12 cellular contexts compared by ENCODE assay signal in genomic region chr5:158406884-158407790, GRCh38.
DNase-seq lines count a peak whose midpoint lies in the region; ATAC-seq, FAIRE-seq and TF ChIP-seq lines count a peak whose summit lies in the region.
"Had no signal": no experiment of that assay in that cellular context is flagged by ENCODE, and none has a peak within 500 bp of the region (broad histone marks: within the 10 kb centered on the region; RNA-seq: fewer than 3 reads in every experiment).

No MANE protein-coding gene starts in this region.

- no peak overlapping the region for H3K27ac ChIP-seq in HepG2 (ENCODE audit: extremely low read length, insufficient read depth, low read length)
- H3K27ac ChIP-seq in right lobe of liver = no peak overlapping the region
- H3K27ac ChIP-seq: vagina had no signal

- no peak for TF ChIP-seq CTCF in HepG2 (CRISPR knock-in tag; IDR thresholded peaks at IDR 0.05)
- no peak for TF ChIP-seq CTCF in right lobe of liver (IDR thresholded peaks at IDR 0.05)
- TF ChIP-seq CTCF in bronchial epithelial cell (IDR thresholded peaks at IDR 0.05; ENCODE audit: insufficient read depth, low read length, severe bottlenecking) = no peak

- H3K27me3 ChIP-seq in HepG2 (ENCODE audit: control insufficient read depth in 1 of 2, insufficient read depth in 2 of 2, low read length in 2 of 2) (no peaks in the 10 kb centered on the region), right lobe of liver (no peaks in the 10 kb centered on the region), bronchial epithelial cell (ENCODE audit: control insufficient read depth, insufficient read depth, low read length) (no peaks in the 10 kb centered on the region)
- H3K27me3 ChIP-seq: BE2C, vagina had no signal

- 38% methylated on average over 4 of the region's 4 CpGs for WGBS in HepG2 (ENCODE audit: low lambda C conversion rate)
- WGBS in right lobe of liver (ENCODE audit: insufficient coverage, low coverage, low lambda C conversion rate, missing lambda C conversion rate) = 59% methylated on average over 4 of the region's 4 CpGs

- CTCF ChIA-PET in HepG2 (lab: Yijun Ruan, JAX; ENCODE audit: low intra/inter-chr PET ratio, low total read pairs) = no interaction called here

- no TSS peak for BruUV-seq in HepG2 (replicated peaks; lab: Mats Ljungman, UMichigan)

- intact Hi-C loops in HepG2 (cut with micrococcal nuclease; ENCODE audit: unreplicated experiment) = no loop called here
- intact Hi-C loops in right lobe of liver (cut with DNase I) = no loop called here
- intact Hi-C loops in posterior vena cava (cut with DNase I) = no loop called here

- H3K9me3 ChIP-seq in HepG2 (ENCODE audit: low read length) (peaks cover 34% of the 10 kb centered on the region), right lobe of liver (no peaks in the 10 kb centered on the region)
- H3K9me3 ChIP-seq: BE2C, vagina had no signal

- POLR2A ChIA-PET in HepG2 (lab: Yijun Ruan, JAX) = no interaction called here

- TF ChIP-seq RAD21 in HepG2 (CRISPR knock-in tag; IDR thresholded peaks at IDR 0.05) = no peak

- no peak for TF ChIP-seq EP300 in HepG2 (IDR thresholded peaks at IDR 0.05; ENCODE audit: low read depth in 2 of 2, low read length in 2 of 2)
- TF ChIP-seq EP300 in HepG2 (CRISPR knock-in tag; IDR thresholded peaks at IDR 0.05; ENCODE audit: borderline replicate concordance) = no peak

- ATAC-seq in HepG2 = no peak
- no peak for ATAC-seq in right lobe of liver

- in situ Hi-C loops in HepG2 (cut with HindIII; ENCODE audit: extremely low pct_ligation_motif_present, low pct_unique_long_range_greater_than_20kb) = no loop called here

- no peak overlapping the region for H3K9ac ChIP-seq in HepG2 (ENCODE audit: insufficient read depth, low read depth, low read length)

- no peak overlapping the region for H3K4me2 ChIP-seq in HepG2 (ENCODE audit: low read depth, low read length)

- H3K36me3 ChIP-seq in HepG2 (replicated peaks in 1 of 2; ENCODE audit: control insufficient read depth in 1 of 2, insufficient read depth in 2 of 2, low read length in 2 of 2) (no peaks in the 10 kb centered on the region), right lobe of liver (no peaks in the 10 kb centered on the region), bronchial epithelial cell (ENCODE audit: control insufficient read depth, insufficient read depth, low read length) (no peaks in the 10 kb centered on the region)
- H3K36me3 ChIP-seq: BE2C, vagina had no signal

- no peaks in the 10 kb centered on the region for H4K20me1 ChIP-seq in HepG2 (ENCODE audit: insufficient read depth, low read length)

- no peak overlapping the region for H2AFZ ChIP-seq in HepG2 (ENCODE audit: low read length)

- no peak for TF ChIP-seq POLR2A in HepG2 (IDR thresholded peaks at IDR 0.05; ENCODE audit: insufficient read depth in 1 of 2, low read depth in 2 of 2, low read length in 2 of 2)
- no peak for TF ChIP-seq POLR2A in right lobe of liver (IDR thresholded peaks at IDR 0.05)

- DNase-seq in HepG2 (ENCODE audit: low spot score) = no peak
- DNase-seq in right lobe of liver = no peak
- peak; percentile 78 for DNase-seq in HS-5 (ENCODE audit: low read depth)
- peak; percentile 94 for DNase-seq in bronchial epithelial cell (ENCODE audit: low read depth)
- peak; percentile 19 for DNase-seq in superior temporal gyrus (ENCODE audit: extremely low spot score)
- no peak for DNase-seq in posterior vena cava (ENCODE audit: low spot score)
- DNase-seq in DMS 273 treated with DMSO at 0.1 percent for 48 hours (lab: John Stamatoyannopoulos, UW) = no peak
- DNase-seq in NCI-H1436 treated with DMSO at 0.1 percent for 48 hours (lab: John Stamatoyannopoulos, UW) = no peak
- DNase-seq: activated naive CD8-positive, alpha-beta T cell treated with anti-CD3 and anti-CD28 coated beads, Interleukin-2, amount 10 ng/mL, durations not matched to agents 7 days and 5 days; BE2C; NCI-H345 had no signal

- no peak overlapping the region for H3K4me3 ChIP-seq in HepG2 (replicated peaks in 1 of 3; ENCODE audit: insufficient read depth in 1 of 3, low read depth in 2 of 3, low read length in 3 of 3)
- no peak overlapping the region for H3K4me3 ChIP-seq in right lobe of liver
- no peak overlapping the region for H3K4me3 ChIP-seq in bronchial epithelial cell (ENCODE audit: low read depth, low read length)
- H3K4me3 ChIP-seq: vagina had no signal

- no peaks in the 10 kb centered on the region for H3K79me2 ChIP-seq in HepG2 (ENCODE audit: insufficient read depth, low read length)

- no peaks in the 10 kb centered on the region for H3K4me1 ChIP-seq in HepG2 (ENCODE audit: insufficient read depth, low read length)
- H3K4me1 ChIP-seq in right lobe of liver = no peaks in the 10 kb centered on the region
- H3K4me1 ChIP-seq: vagina had no signal

- FAIRE-seq in HepG2 (lab: Jason Lieb, UNC) = no peak
- FAIRE-seq in bronchial epithelial cell (lab: Jason Lieb, UNC) = no peak

TF ChIP-seq in HepG2, 621 proteins besides CTCF, POLR2A, EP300 and RAD21:
- TF ChIP-seq MAFK (conservative IDR thresholded peaks at IDR 0.05 in 1 of 2, IDR thresholded peaks at IDR 0.05 in 1 of 2; ENCODE audit: low read length in 2 of 2) (peak; percentile 42 to 70; a peak in 3 of 4 replicates), DMTF1 (CRISPR knock-in tag; IDR thresholded peaks at IDR 0.05) (no peak), MAFF (IDR thresholded peaks at IDR 0.05; ENCODE audit: low read depth, low read length) (peak; percentile 60; the same call in 1 of the 2 replicates), ZSCAN9 (CRISPR knock-in tag; IDR thresholded peaks at IDR 0.05; ENCODE audit: borderline replicate concordance) (no peak), KMT2A (CRISPR knock-in tag; IDR thresholded peaks at IDR 0.05) (no peak), E2F5 (CRISPR knock-in tag; conservative IDR thresholded peaks at IDR 0.05) (no peak), ZNF264 (CRISPR knock-in tag; IDR thresholded peaks at IDR 0.05) (no peak), ZNF790 (CRISPR knock-in tag; IDR thresholded peaks at IDR 0.05; ENCODE audit: borderline replicate concordance) (no peak)

Comparison
In these comparisons a context has a peak if more than half of its experiments do, and no peak if none do; other contexts are left out.
1. DNase-seq: peak in HS-5 (single experiment), bronchial epithelial cell (single experiment) and superior temporal gyrus (single experiment); none in HepG2 (single experiment), right lobe of liver (0 of 3), posterior vena cava (single experiment), DMS 273 treated with DMSO at 0.1 percent for 48 hours (single experiment) and NCI-H1436 treated with DMSO at 0.1 percent for 48 hours (single experiment).